ENCODE assay signal across 29 cellular contexts in the genomic region with DNA sequence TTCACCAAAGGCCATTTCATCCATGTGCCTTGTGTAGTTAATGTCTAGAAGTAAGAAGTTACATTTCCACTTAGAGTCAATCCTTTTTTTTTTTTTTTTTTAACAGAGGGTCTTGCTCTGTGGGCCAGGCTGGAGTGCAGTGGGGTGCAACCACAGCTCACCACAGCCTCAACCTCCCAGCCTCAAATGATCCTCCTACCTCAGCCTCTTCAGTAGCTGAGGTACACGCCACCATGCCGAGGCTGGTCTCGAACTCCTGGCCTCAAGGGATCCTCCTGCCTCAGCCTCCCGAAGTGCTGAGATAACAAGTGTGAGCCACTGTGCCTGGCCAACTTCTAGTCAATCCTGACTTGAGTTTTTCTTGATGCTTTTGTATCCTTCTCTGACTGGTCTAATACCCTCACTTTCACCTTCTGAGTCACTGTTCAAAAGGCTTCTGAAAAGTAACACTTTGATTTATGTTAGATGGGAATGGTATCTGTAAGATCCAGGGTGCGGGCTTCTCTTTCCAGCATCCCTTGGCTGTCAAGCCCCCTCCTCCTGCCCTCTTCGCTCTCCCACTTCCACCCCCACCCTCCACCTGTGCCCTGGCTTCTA. TPM values are rescaled to one million over a fixed set of nuclear protein-coding genes. Genes with fewer than 3 reads are reported as not detected.
DNase-seq lines count a peak whose midpoint lies in the region; ATAC-seq and TF ChIP-seq lines count a peak whose summit lies in the region.
"Had no signal": no experiment of that assay in that cellular context is flagged by ENCODE, and none has a peak within 500 bp of the region (broad histone marks: within the 10 kb centered on the region; RNA-seq: fewer than 3 reads in every experiment).

No MANE protein-coding gene starts in this region.

- no peaks in the 10 kb centered on the region for H3K9me3 ChIP-seq in ascending aorta
- H3K9me3 ChIP-seq: heart left ventricle had no signal

- no peak overlapping the region for H3K4me3 Mint-ChIP-seq in activated CD4-positive, alpha-beta T cell treated with anti-CD3 and anti-CD28 coated beads for 36 hours
- H3K4me3 Mint-ChIP-seq: activated CD4-positive, alpha-beta T cell treated with anti-CD3 and anti-CD28 coated beads, Interleukin-2, amount 10 ng/mL, durations not matched to agents 24 days and 14 days; activated naive CD8-positive, alpha-beta T cell treated with anti-CD3 and anti-CD28 coated beads for 36 hours; activated T-cell treated with anti-CD3 and anti-CD28 coated beads, Interleukin-2, amount 50 U/mL, for 24 hours; effector memory CD8-positive, alpha-beta T cell; stimulated activated memory B cell treated with anti-CD40 and anti-IgM and Interleukin-4, amounts not matched to agents 10 μg/mL and 1 μg/mL and 100 μg/mL, for 72 hours had no signal

- H3K36me3 ChIP-seq in ascending aorta = no peaks in the 10 kb centered on the region

- no peaks in the 10 kb centered on the region for H3K27me3 ChIP-seq in ascending aorta
- H3K27me3 ChIP-seq: heart left ventricle had no signal

- TF ChIP-seq CTCF in ascending aorta (IDR thresholded peaks at IDR 0.05) = no peak

- no peaks in the 10 kb centered on the region for H3K36me3 Mint-ChIP-seq in activated CD4-positive, alpha-beta T cell treated with anti-CD3 and anti-CD28 coated beads for 36 hours (ENCODE audit: low read depth)
- H3K36me3 Mint-ChIP-seq: activated naive CD8-positive, alpha-beta T cell treated with anti-CD3 and anti-CD28 coated beads for 36 hours had no signal

- no peak overlapping the region for H3K4me3 ChIP-seq in ascending aorta
- H3K4me3 ChIP-seq: heart left ventricle had no signal

- H3K27ac ChIP-seq in ascending aorta = peak overlapping the region; percentile 15 to 55
- H3K27ac ChIP-seq: heart left ventricle had no signal

- H3K4me1 ChIP-seq in ascending aorta = peaks cover 19 to 66% of the 10 kb centered on the region in 2 donors

- H3K9me3 Mint-ChIP-seq in activated CD4-positive, alpha-beta T cell treated with anti-CD3 and anti-CD28 coated beads for 36 hours (ENCODE audit: low read depth) = no peaks in the 10 kb centered on the region
- H3K9me3 Mint-ChIP-seq: activated CD4-positive, alpha-beta T cell treated with anti-CD3 and anti-CD28 coated beads, Interleukin-2, amount 10 ng/mL, durations not matched to agents 24 days and 14 days; activated naive CD8-positive, alpha-beta T cell treated with anti-CD3 and anti-CD28 coated beads for 36 hours; activated T-cell treated with anti-CD3 and anti-CD28 coated beads, Interleukin-2, amount 50 U/mL, for 24 hours; effector memory CD8-positive, alpha-beta T cell; naive thymus-derived CD8-positive, alpha-beta T cell; stimulated activated memory B cell treated with anti-CD40 and anti-IgM and Interleukin-4, amounts not matched to agents 10 μg/mL and 1 μg/mL and 100 μg/mL, for 72 hours had no signal

- peak; percentile 26 for ATAC-seq in activated CD4-positive, alpha-beta T cell treated with anti-CD3 and anti-CD28 coated beads for 36 hours
- ATAC-seq in GM18867 (IDR thresholded peaks at IDR 0.05; ENCODE audit: unreplicated experiment) (no peak), HG03378 (IDR thresholded peaks at IDR 0.05; ENCODE audit: unreplicated experiment) (no peak)
- ATAC-seq: effector memory CD8-positive, alpha-beta T cell; heart left ventricle; naive thymus-derived CD8-positive, alpha-beta T cell; PC-3; stimulated activated memory B cell treated with anti-CD40 and anti-IgM and Interleukin-4, amounts not matched to agents 10 μg/mL and 1 μg/mL and 100 μg/mL, for 72 hours had no signal

- DNase-seq in activated CD4-positive, alpha-beta T cell treated with anti-CD3 and anti-CD28 coated beads for 36 hours = peak; percentile 17
- DNase-seq in activated CD4-positive, alpha-beta T cell treated with anti-CD3 and anti-CD28 coated beads for 4 hours = no peak
- no peak for DNase-seq in ascending aorta (ENCODE audit: low spot score in 2 of 2)
- DNase-seq in islet precursor cell = peak; percentile 23
- DNase-seq in mesenteric fat pad (ENCODE audit: low spot score) = no peak
- no peak for DNase-seq in cardiac septum (ENCODE audit: low spot score)
- DNase-seq: activated CD4-positive, alpha-beta T cell treated with anti-CD3 and anti-CD28 coated beads, Interleukin-2, amount 10 ng/mL, durations not matched to agents 24 days and 14 days; activated effector memory CD4-positive, alpha-beta T cell treated with anti-CD3 and anti-CD28 coated beads, Interleukin-2, amount 50 U/mL, for 16 hours; activated naive CD8-positive, alpha-beta T cell treated with anti-CD3 and anti-CD28 coated beads for 36 hours; activated T-cell treated with anti-CD3 and anti-CD28 coated beads, Interleukin-2, amount 50 U/mL, for 24 hours; central memory CD4-positive, alpha-beta T cell; DMS79 treated with DMSO at 0.1 percent for 48 hours; effector memory CD8-positive, alpha-beta T cell; foreskin fibroblast; heart left ventricle; KG1; kidney glomerular epithelial cell; naive thymus-derived CD8-positive, alpha-beta T cell; NCI-H1436; NCI-H2081; NCI-H2227 treated with DMSO at 0.1 percent for 48 hours; NCI-H526; nucleus accumbens; PC-3; Right ventricle myocardium superior; trophoblast cell had no signal

- no peaks in the 10 kb centered on the region for H3K27me3 Mint-ChIP-seq in activated CD4-positive, alpha-beta T cell treated with anti-CD3 and anti-CD28 coated beads for 36 hours
- H3K27me3 Mint-ChIP-seq: activated CD4-positive, alpha-beta T cell treated with anti-CD3 and anti-CD28 coated beads, Interleukin-2, amount 10 ng/mL, durations not matched to agents 24 days and 14 days; activated naive CD8-positive, alpha-beta T cell treated with anti-CD3 and anti-CD28 coated beads for 36 hours; activated T-cell treated with anti-CD3 and anti-CD28 coated beads, Interleukin-2, amount 50 U/mL, for 24 hours; effector memory CD8-positive, alpha-beta T cell; naive thymus-derived CD8-positive, alpha-beta T cell; stimulated activated memory B cell treated with anti-CD40 and anti-IgM and Interleukin-4, amounts not matched to agents 10 μg/mL and 1 μg/mL and 100 μg/mL, for 72 hours had no signal

- CTCF ChIA-PET in activated CD4-positive, alpha-beta T cell treated with anti-CD3 and anti-CD28 coated beads for 36 hours (lab: Charles Lee) = interaction anchor here (2.2 kb wide), 1 partner anchor 20 kb away, joined by 6 read pairs; no protein-coding TSS in a partner anchor

- H3K27ac Mint-ChIP-seq in activated CD4-positive, alpha-beta T cell treated with anti-CD3 and anti-CD28 coated beads for 36 hours = no peak overlapping the region
- H3K27ac Mint-ChIP-seq: activated CD4-positive, alpha-beta T cell treated with anti-CD3 and anti-CD28 coated beads, Interleukin-2, amount 10 ng/mL, durations not matched to agents 24 days and 14 days; activated naive CD8-positive, alpha-beta T cell treated with anti-CD3 and anti-CD28 coated beads for 36 hours; activated T-cell treated with anti-CD3 and anti-CD28 coated beads, Interleukin-2, amount 50 U/mL, for 24 hours; stimulated activated memory B cell treated with anti-CD40 and anti-IgM and Interleukin-4, amounts not matched to agents 10 μg/mL and 1 μg/mL and 100 μg/mL, for 72 hours had no signal

- peaks cover 9% of the 10 kb centered on the region for H3K4me1 Mint-ChIP-seq in activated CD4-positive, alpha-beta T cell treated with anti-CD3 and anti-CD28 coated beads for 36 hours

- intact Hi-C loops in activated CD4-positive, alpha-beta T cell treated with anti-CD3 and anti-CD28 coated beads for 36 hours (cut with DNase I, micrococcal nuclease) = no loop called here
- intact Hi-C loops in ascending aorta (cut with DNase I) = no loop called here
- intact Hi-C loops in cardiac septum (cut with DNase I) = loop anchor here (5.0 kb wide), 1 partner anchor 37 kb away; no protein-coding TSS in a partner anchor

- POLR2A ChIA-PET in activated CD4-positive, alpha-beta T cell treated with anti-CD3 and anti-CD28 coated beads for 36 hours (lab: Charles Lee) = no interaction called here

RNA-seq across cellular contexts. Expression of a gene that starts 22.1 kb away (rescaled TPM):
- total RNA-seq in activated CD4-positive, alpha-beta T cell treated with anti-CD3 and anti-CD28 coated beads for 36 hours = 1 to 10 TPM; 3.5 to 3.6 TPM
- total RNA-seq in ascending aorta (32.6 TPM), mesenteric fat pad (56.3 TPM), cardiac septum (10.3 TPM)

Comparison
In these comparisons a context has a peak if more than half of its experiments do, and no peak if none do; other contexts are left out.
1. DNase-seq: peak in activated CD4-positive, alpha-beta T cell treated with anti-CD3 and anti-CD28 coated beads for 36 hours (single experiment) and islet precursor cell (single experiment); none in activated CD4-positive, alpha-beta T cell treated with anti-CD3 and anti-CD28 coated beads for 4 hours (0 of 2), ascending aorta (0 of 2), mesenteric fat pad (single experiment) and cardiac septum (single experiment).